11 cellular contexts compared by ENCODE assay signal in genomic region chr2:46547223-46548102, GRCh38. TPM values are rescaled to one million over a fixed set of nuclear protein-coding genes. Genes with fewer than 3 reads are reported as not detected.
DNase-seq lines count a peak whose midpoint lies in the region; ATAC-seq and TF ChIP-seq lines count a peak whose summit lies in the region.
"Had no signal": no experiment of that assay in that cellular context is flagged by ENCODE, and none has a peak within 500 bp of the region (broad histone marks: within the 10 kb centered on the region; RNA-seq: fewer than 3 reads in every experiment).

No MANE protein-coding gene starts in this region.

- DNase-seq in activated naive CD8-positive, alpha-beta T cell treated with anti-CD3 and anti-CD28 coated beads for 36 hours, result no peak
- DNase-seq in colonic mucosa (peak; percentile 33), vagina (ENCODE audit: extremely low spot score in 2 of 2) (peak; percentile 81 to 85), NCI-H1694 treated with DMSO at 0.1 percent for 48 hours (lab: John Stamatoyannopoulos, UW) (no peak)
- DNase-seq in stimulated activated CD4-positive, alpha-beta T cell treated with anti-CD3 and anti-CD28 coated beads, Interleukin-1b, Interleukin-23, amount 100 ng/mL, for 48 hours, result no peak
- DNase-seq: amniotic stem cell, H9, NCI-H526 treated with DMSO at 0.1 percent for 48 hours had no signal

- no peaks in the 10 kb centered on the region for H3K27me3 Mint-ChIP-seq in activated naive CD8-positive, alpha-beta T cell
- H3K27me3 Mint-ChIP-seq in activated naive CD8-positive, alpha-beta T cell treated with anti-CD3 and anti-CD28 coated beads for 36 hours, result no peaks in the 10 kb centered on the region

- H3K9me3 ChIP-seq in colonic mucosa (no peaks in the 10 kb centered on the region), mucosa of rectum (ENCODE audit: control insufficient read depth in 2 of 2, low read length in 2 of 2) (no peaks in the 10 kb centered on the region), vagina (no peaks in the 10 kb centered on the region)

- H3K4me1 ChIP-seq in colonic mucosa (no peaks in the 10 kb centered on the region), mucosa of rectum (ENCODE audit: control insufficient read depth in 2 of 2, insufficient read depth in 2 of 2, low read length in 2 of 2) (peaks cover 10 to 28% of the 10 kb centered on the region in 2 donors), vagina (peaks cover 82% of the 10 kb centered on the region)

- no peak overlapping the region for H3K27ac Mint-ChIP-seq in activated naive CD8-positive, alpha-beta T cell
- no peak overlapping the region for H3K27ac Mint-ChIP-seq in activated naive CD8-positive, alpha-beta T cell treated with anti-CD3 and anti-CD28 coated beads for 36 hours

- H3K36me3 Mint-ChIP-seq in activated naive CD8-positive, alpha-beta T cell, result no peaks in the 10 kb centered on the region
- peaks cover 4% of the 10 kb centered on the region for H3K36me3 Mint-ChIP-seq in activated naive CD8-positive, alpha-beta T cell treated with anti-CD3 and anti-CD28 coated beads for 36 hours

- H3K9ac ChIP-seq in colonic mucosa (ENCODE audit: low read depth in 2 of 2, low read length in 2 of 2) (peak overlapping the region; percentile 20 to 28), mucosa of rectum (ENCODE audit: low read depth in 1 of 2, low read length in 2 of 2) (no peak overlapping the region)

- no peak for TF ChIP-seq POLR2A in vagina (IDR thresholded peaks at IDR 0.05)

- H3K4me3 ChIP-seq in colonic mucosa (no peak overlapping the region), mucosa of rectum (ENCODE audit: low read length in 2 of 2) (peak overlapping the region in 1 of 2 donors; percentile 21), vagina (no peak overlapping the region)

- peaks cover 65% of the 10 kb centered on the region for H3K4me1 Mint-ChIP-seq in activated naive CD8-positive, alpha-beta T cell (ENCODE audit: low read depth)
- peaks cover 61% of the 10 kb centered on the region for H3K4me1 Mint-ChIP-seq in activated naive CD8-positive, alpha-beta T cell treated with anti-CD3 and anti-CD28 coated beads for 36 hours

- TF ChIP-seq CTCF in colonic mucosa (IDR thresholded peaks at IDR 0.05) (no peak), vagina (IDR thresholded peaks at IDR 0.05) (no peak)

- H3K9me3 Mint-ChIP-seq in activated naive CD8-positive, alpha-beta T cell (ENCODE audit: low read depth), result no peaks in the 10 kb centered on the region
- no peaks in the 10 kb centered on the region for H3K9me3 Mint-ChIP-seq in activated naive CD8-positive, alpha-beta T cell treated with anti-CD3 and anti-CD28 coated beads for 36 hours
- H3K9me3 Mint-ChIP-seq: H9 had no signal

- peak overlapping the region; percentile 46 for H3K4me3 Mint-ChIP-seq in activated naive CD8-positive, alpha-beta T cell
- H3K4me3 Mint-ChIP-seq in activated naive CD8-positive, alpha-beta T cell treated with anti-CD3 and anti-CD28 coated beads for 36 hours, result no peak overlapping the region
- H3K4me3 Mint-ChIP-seq: H9 had no signal

- no peak for ATAC-seq in GM21390 (IDR thresholded peaks at IDR 0.05; ENCODE audit: unreplicated experiment)

- H3K27me3 ChIP-seq in colonic mucosa (no peaks in the 10 kb centered on the region), mucosa of rectum (ENCODE audit: control insufficient read depth in 2 of 2, insufficient read depth in 2 of 2, low read length in 2 of 2) (no peaks in the 10 kb centered on the region), vagina (no peaks in the 10 kb centered on the region)

- H3K27ac ChIP-seq in colonic mucosa (no peak overlapping the region), mucosa of rectum (ENCODE audit: low read depth in 2 of 2, low read length in 2 of 2) (peak overlapping the region; percentile 16 to 52), vagina (peak overlapping the region; percentile 39)

- no peaks in the 10 kb centered on the region for H3K36me3 ChIP-seq in colonic mucosa
- peaks cover 0 to 4% of the 10 kb centered on the region in 2 donors for H3K36me3 ChIP-seq in mucosa of rectum (ENCODE audit: control insufficient read depth in 2 of 2, insufficient read depth in 2 of 2, low read length in 2 of 2)
- peaks cover 0 to 3% of the 10 kb centered on the region in 2 donors for H3K36me3 ChIP-seq in vagina

- intact Hi-C loops in colonic mucosa (cut with DNase I) (no loop called here), vagina (cut with DNase I) (no loop called here)

RNA-seq across cellular contexts. Expression of gene ATP6V1E2, which starts 5.1 kb away (rescaled TPM):
- total RNA-seq in activated naive CD8-positive, alpha-beta T cell treated with anti-CD3 and anti-CD28 coated beads for 36 hours, result 1 to 10 TPM; 5.7 to 8.3 TPM
- total RNA-seq in colonic mucosa (1 to 10 TPM; 1.5 to 3.6 TPM), vagina (4.2 TPM)

RNA-seq across cellular contexts. Expression of gene RHOQ, which starts 5.2 kb away (rescaled TPM):
- total RNA-seq in activated naive CD8-positive, alpha-beta T cell treated with anti-CD3 and anti-CD28 coated beads for 36 hours, result 10 to 100 TPM; 15.0 to 15.7 TPM
- total RNA-seq in colonic mucosa, result 10 to 100 TPM in 1 of 2 donors, 1 to 10 TPM in 1; 7.0 to 22.5 TPM
- 121 TPM for total RNA-seq in vagina

Comparison
In these comparisons a context has a peak if more than half of its experiments do, and no peak if none do; other contexts are left out.
1. DNase-seq: peak in colonic mucosa (single experiment) and vagina (2 of 2); none in activated naive CD8-positive, alpha-beta T cell treated with anti-CD3 and anti-CD28 coated beads for 36 hours (single experiment), stimulated activated CD4-positive, alpha-beta T cell treated with anti-CD3 and anti-CD28 coated beads, Interleukin-1b, Interleukin-23, amount 100 ng/mL, for 48 hours (single experiment) and NCI-H1694 treated with DMSO at 0.1 percent for 48 hours (single experiment).
2. H3K9ac ChIP-seq: peak in colonic mucosa (2 of 2); none in mucosa of rectum (0 of 2).